ENCODE assay signal across 1 cellular context in the genomic region with DNA sequence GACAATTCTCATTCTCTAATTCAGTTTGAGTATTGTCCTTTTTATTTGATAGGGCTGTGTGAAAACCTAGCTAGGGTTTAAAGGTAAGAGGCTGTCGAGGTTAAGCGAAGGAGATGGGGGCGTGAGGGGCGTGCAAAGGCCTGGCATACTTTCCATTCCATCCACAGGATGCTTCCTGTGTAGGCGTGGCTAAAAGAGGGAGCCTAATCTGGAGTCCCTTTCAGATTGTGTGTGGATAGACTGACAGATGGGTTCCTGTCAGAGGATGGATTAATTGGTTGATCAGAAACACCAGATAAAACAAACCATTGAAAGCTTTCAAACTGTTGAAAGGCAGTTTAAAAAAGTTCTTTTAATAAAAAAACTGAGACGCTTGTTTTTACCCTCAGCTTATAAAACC.
TF ChIP-seq lines count a peak whose summit lies in the region.

No MANE protein-coding gene starts in this region.

TF ChIP-seq in HepG2, 621 proteins besides CTCF, POLR2A, EP300 and RAD21 (continued from another document and continues in another):
- TF ChIP-seq, protein P1, sequence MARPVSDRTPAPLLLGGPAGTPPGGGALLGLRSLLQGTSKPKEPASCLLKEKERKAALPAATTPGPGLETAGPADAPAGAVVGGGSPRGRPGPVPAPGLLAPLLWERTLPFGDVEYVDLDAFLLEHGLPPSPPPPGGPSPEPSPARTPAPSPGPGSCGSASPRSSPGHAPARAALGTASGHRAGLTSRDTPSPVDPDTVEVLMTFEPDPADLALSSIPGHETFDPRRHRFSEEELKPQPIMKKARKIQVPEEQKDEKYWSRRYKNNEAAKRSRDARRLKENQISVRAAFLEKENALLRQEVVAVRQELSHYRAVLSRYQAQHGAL (CRISPR knock-in tag; IDR thresholded peaks at IDR 0.05; ENCODE audit: not compliant biosample characterization) = no peak
- TF ChIP-seq, protein P2, sequence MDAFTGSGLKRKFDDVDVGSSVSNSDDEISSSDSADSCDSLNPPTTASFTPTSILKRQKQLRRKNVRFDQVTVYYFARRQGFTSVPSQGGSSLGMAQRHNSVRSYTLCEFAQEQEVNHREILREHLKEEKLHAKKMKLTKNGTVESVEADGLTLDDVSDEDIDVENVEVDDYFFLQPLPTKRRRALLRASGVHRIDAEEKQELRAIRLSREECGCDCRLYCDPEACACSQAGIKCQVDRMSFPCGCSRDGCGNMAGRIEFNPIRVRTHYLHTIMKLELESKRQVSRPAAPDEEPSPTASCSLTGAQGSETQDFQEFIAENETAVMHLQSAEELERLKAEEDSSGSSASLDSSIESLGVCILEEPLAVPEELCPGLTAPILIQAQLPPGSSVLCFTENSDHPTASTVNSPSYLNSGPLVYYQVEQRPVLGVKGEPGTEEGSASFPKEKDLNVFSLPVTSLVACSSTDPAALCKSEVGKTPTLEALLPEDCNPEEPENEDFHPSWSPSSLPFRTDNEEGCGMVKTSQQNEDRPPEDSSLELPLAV (CRISPR knock-in tag; conservative IDR thresholded peaks at IDR 0.05; ENCODE audit: low read depth) = no peak
- no peak for TF ChIP-seq PPARG (CRISPR knock-in tag; conservative IDR thresholded peaks at IDR 0.05)
- TF ChIP-seq, protein P3, sequence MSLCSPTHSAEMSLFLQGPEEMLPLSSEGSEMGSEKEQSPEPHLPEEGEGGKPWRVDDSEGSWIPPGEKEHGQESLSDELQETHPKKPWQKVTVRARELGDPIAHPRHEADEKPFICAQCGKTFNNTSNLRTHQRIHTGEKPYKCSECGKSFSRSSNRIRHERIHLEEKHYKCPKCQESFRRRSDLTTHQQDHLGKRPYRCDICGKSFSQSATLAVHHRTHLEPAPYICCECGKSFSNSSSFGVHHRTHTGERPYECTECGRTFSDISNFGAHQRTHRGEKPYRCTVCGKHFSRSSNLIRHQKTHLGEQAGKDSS (CRISPR knock-in tag; IDR thresholded peaks at IDR 0.05; ENCODE audit: borderline replicate concordance, low read depth) = no peak
- TF ChIP-seq, protein P4, sequence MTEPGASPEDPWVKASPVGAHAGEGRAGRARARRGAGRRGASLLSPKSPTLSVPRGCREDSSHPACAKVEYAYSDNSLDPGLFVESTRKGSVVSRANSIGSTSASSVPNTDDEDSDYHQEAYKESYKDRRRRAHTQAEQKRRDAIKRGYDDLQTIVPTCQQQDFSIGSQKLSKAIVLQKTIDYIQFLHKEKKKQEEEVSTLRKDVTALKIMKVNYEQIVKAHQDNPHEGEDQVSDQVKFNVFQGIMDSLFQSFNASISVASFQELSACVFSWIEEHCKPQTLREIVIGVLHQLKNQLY (CRISPR knock-in tag; IDR thresholded peaks at IDR 0.05) = no peak
- TF ChIP-seq IRX3 (CRISPR knock-in tag; IDR thresholded peaks at IDR 0.05; ENCODE audit: borderline replicate concordance, low read depth) = no peak
- TF ChIP-seq RCOR2 (CRISPR knock-in tag; IDR thresholded peaks at IDR 0.05) = no peak
- TF ChIP-seq HNF4A (CRISPR knock-in tag; IDR thresholded peaks at IDR 0.05) = 0 out of 2 replicates have a peak, but pooled peaks have one; percentile 15
- no peak for TF ChIP-seq ETV6 (CRISPR knock-in tag; conservative IDR thresholded peaks at IDR 0.05)
- TF ChIP-seq, protein P5, sequence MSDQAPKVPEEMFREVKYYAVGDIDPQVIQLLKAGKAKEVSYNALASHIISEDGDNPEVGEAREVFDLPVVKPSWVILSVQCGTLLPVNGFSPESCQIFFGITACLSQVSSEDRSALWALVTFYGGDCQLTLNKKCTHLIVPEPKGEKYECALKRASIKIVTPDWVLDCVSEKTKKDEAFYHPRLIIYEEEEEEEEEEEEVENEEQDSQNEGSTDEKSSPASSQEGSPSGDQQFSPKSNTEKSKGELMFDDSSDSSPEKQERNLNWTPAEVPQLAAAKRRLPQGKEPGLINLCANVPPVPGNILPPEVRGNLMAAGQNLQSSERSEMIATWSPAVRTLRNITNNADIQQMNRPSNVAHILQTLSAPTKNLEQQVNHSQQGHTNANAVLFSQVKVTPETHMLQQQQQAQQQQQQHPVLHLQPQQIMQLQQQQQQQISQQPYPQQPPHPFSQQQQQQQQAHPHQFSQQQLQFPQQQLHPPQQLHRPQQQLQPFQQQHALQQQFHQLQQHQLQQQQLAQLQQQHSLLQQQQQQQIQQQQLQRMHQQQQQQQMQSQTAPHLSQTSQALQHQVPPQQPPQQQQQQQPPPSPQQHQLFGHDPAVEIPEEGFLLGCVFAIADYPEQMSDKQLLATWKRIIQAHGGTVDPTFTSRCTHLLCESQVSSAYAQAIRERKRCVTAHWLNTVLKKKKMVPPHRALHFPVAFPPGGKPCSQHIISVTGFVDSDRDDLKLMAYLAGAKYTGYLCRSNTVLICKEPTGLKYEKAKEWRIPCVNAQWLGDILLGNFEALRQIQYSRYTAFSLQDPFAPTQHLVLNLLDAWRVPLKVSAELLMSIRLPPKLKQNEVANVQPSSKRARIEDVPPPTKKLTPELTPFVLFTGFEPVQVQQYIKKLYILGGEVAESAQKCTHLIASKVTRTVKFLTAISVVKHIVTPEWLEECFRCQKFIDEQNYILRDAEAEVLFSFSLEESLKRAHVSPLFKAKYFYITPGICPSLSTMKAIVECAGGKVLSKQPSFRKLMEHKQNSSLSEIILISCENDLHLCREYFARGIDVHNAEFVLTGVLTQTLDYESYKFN (CRISPR knock-in tag; conservative IDR thresholded peaks at IDR 0.05) = 0 out of 2 replicates have a peak, but pooled peaks have one; percentile 11
- TF ChIP-seq, protein P6, sequence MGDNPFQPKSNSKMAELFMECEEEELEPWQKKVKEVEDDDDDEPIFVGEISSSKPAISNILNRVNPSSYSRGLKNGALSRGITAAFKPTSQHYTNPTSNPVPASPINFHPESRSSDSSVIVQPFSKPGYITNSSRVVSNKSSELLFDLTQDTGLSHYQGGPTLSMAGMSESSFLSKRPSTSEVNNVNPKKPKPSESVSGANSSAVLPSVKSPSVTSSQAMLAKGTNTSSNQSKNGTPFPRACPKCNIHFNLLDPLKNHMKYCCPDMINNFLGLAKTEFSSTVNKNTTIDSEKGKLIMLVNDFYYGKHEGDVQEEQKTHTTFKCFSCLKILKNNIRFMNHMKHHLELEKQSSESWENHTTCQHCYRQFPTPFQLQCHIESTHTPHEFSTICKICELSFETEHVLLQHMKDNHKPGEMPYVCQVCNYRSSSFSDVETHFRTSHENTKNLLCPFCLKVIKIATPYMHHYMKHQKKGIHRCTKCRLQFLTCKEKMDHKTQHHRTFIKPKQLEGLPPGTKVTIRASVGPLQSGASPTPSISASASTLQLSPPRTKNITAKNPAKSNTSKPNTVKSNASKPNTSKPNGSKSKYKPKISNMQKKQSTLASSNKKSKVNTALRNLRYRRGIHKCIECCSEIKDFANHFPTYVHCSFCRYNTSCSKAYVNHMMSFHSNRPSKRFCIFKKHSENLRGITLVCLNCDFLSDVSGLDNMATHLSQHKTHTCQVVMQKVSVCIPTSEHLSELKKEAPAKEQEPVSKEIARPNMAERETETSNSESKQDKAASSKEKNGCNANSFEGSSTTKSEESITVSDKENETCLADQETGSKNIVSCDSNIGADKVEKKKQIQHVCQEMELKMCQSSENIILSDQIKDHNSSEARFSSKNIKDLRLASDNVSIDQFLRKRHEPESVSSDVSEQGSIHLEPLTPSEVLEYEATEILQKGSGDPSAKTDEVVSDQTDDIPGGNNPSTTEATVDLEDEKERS (CRISPR knock-in tag; IDR thresholded peaks at IDR 0.05) = no peak
- TF ChIP-seq ZNF260 (CRISPR knock-in tag; IDR thresholded peaks at IDR 0.05; ENCODE audit: borderline replicate concordance, low read depth) = no peak
- no peak for TF ChIP-seq TAF15 (IDR thresholded peaks at IDR 0.05; ENCODE audit: low read depth, low read length, poor library complexity, severe bottlenecking)
- TF ChIP-seq STAG1 (CRISPR knock-in tag; IDR thresholded peaks at IDR 0.05) = 0 out of 2 replicates have a peak, but pooled peaks have one; percentile 2
- no peak for TF ChIP-seq ZNF180 (CRISPR knock-in tag; IDR thresholded peaks at IDR 0.05; ENCODE audit: borderline replicate concordance, low read depth)
- no peak for TF ChIP-seq ZNF569 (CRISPR knock-in tag; IDR thresholded peaks at IDR 0.05; ENCODE audit: borderline replicate concordance)
- peak; percentile 53 for TF ChIP-seq MED1 (CRISPR knock-in tag; IDR thresholded peaks at IDR 0.05)
- TF ChIP-seq RORA (CRISPR knock-in tag; IDR thresholded peaks at IDR 0.05) = no peak
- TF ChIP-seq ZNF3 (CRISPR knock-in tag; IDR thresholded peaks at IDR 0.05) = peak; percentile 73; the same call in 1 of the 2 replicates
- TF ChIP-seq, protein P7, sequence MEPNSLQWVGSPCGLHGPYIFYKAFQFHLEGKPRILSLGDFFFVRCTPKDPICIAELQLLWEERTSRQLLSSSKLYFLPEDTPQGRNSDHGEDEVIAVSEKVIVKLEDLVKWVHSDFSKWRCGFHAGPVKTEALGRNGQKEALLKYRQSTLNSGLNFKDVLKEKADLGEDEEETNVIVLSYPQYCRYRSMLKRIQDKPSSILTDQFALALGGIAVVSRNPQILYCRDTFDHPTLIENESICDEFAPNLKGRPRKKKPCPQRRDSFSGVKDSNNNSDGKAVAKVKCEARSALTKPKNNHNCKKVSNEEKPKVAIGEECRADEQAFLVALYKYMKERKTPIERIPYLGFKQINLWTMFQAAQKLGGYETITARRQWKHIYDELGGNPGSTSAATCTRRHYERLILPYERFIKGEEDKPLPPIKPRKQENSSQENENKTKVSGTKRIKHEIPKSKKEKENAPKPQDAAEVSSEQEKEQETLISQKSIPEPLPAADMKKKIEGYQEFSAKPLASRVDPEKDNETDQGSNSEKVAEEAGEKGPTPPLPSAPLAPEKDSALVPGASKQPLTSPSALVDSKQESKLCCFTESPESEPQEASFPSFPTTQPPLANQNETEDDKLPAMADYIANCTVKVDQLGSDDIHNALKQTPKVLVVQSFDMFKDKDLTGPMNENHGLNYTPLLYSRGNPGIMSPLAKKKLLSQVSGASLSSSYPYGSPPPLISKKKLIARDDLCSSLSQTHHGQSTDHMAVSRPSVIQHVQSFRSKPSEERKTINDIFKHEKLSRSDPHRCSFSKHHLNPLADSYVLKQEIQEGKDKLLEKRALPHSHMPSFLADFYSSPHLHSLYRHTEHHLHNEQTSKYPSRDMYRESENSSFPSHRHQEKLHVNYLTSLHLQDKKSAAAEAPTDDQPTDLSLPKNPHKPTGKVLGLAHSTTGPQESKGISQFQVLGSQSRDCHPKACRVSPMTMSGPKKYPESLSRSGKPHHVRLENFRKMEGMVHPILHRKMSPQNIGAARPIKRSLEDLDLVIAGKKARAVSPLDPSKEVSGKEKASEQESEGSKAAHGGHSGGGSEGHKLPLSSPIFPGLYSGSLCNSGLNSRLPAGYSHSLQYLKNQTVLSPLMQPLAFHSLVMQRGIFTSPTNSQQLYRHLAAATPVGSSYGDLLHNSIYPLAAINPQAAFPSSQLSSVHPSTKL (CRISPR knock-in tag; IDR thresholded peaks at IDR 0.05) = peak; percentile 41; the same call in 1 of the 2 replicates
- TF ChIP-seq IRF2 (CRISPR knock-in tag; IDR thresholded peaks at IDR 0.05) = 0 out of 2 replicates have a peak, but pooled peaks have one; percentile 20
- no peak for TF ChIP-seq BRCA1 (CRISPR knock-in tag; IDR thresholded peaks at IDR 0.05)
- TF ChIP-seq HOXD1 (CRISPR knock-in tag; IDR thresholded peaks at IDR 0.05) = no peak
- TF ChIP-seq CCAR2 (optimal IDR thresholded peaks at IDR 0.05; ENCODE audit: low read depth, low read length) = no peak
- no peak for TF ChIP-seq ZNF720 (CRISPR knock-in tag; IDR thresholded peaks at IDR 0.05)
- peak; percentile 96 for TF ChIP-seq TEAD3 (CRISPR knock-in tag; optimal IDR thresholded peaks at IDR 0.05; ENCODE audit: borderline replicate concordance)
- TF ChIP-seq CAMTA2 (CRISPR knock-in tag; IDR thresholded peaks at IDR 0.05; ENCODE audit: borderline replicate concordance) = no peak
- TF ChIP-seq, protein P8, sequence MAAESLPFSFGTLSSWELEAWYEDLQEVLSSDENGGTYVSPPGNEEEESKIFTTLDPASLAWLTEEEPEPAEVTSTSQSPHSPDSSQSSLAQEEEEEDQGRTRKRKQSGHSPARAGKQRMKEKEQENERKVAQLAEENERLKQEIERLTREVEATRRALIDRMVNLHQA (CRISPR knock-in tag; IDR thresholded peaks at IDR 0.05) = no peak
- peak; percentile 11; the same call in 1 of the 2 replicates for TF ChIP-seq TGIF2 (CRISPR knock-in tag; IDR thresholded peaks at IDR 0.05)
- TF ChIP-seq HHEX (CRISPR knock-in tag; IDR thresholded peaks at IDR 0.05) = no peak
- TF ChIP-seq ZNF160 (CRISPR knock-in tag; IDR thresholded peaks at IDR 0.05) = no peak
- TF ChIP-seq, protein P9, sequence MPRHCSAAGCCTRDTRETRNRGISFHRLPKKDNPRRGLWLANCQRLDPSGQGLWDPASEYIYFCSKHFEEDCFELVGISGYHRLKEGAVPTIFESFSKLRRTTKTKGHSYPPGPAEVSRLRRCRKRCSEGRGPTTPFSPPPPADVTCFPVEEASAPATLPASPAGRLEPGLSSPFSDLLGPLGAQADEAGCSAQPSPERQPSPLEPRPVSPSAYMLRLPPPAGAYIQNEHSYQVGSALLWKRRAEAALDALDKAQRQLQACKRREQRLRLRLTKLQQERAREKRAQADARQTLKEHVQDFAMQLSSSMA (CRISPR knock-in tag; IDR thresholded peaks at IDR 0.05) = no peak
- no peak for TF ChIP-seq CHCHD3 (CRISPR knock-in tag; IDR thresholded peaks at IDR 0.05)
- no peak for TF ChIP-seq TOPORS (CRISPR knock-in tag; IDR thresholded peaks at IDR 0.05)
- no peak for TF ChIP-seq HDAC1 (CRISPR knock-in tag; IDR thresholded peaks at IDR 0.05)
- peak; percentile 59 for TF ChIP-seq SAP130 (CRISPR knock-in tag; IDR thresholded peaks at IDR 0.05; ENCODE audit: low read depth)
- TF ChIP-seq BHLHE40 (IDR thresholded peaks at IDR 0.05; ENCODE audit: low read length) = no peak
- TF ChIP-seq, protein P10, sequence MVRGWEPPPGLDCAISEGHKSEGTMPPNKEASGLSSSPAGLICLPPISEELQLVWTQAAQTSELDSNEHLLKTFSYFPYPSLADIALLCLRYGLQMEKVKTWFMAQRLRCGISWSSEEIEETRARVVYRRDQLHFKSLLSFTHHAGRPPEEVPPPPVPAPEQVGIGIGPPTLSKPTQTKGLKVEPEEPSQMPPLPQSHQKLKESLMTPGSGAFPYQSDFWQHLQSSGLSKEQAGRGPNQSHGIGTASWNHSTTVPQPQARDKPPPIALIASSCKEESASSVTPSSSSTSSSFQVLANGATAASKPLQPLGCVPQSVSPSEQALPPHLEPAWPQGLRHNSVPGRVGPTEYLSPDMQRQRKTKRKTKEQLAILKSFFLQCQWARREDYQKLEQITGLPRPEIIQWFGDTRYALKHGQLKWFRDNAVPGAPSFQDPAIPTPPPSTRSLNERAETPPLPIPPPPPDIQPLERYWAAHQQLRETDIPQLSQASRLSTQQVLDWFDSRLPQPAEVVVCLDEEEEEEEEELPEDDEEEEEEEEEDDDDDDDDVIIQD (CRISPR knock-in tag; IDR thresholded peaks at IDR 0.05; ENCODE audit: low read depth) = peak; percentile 36; the same call in 1 of the 2 replicates
- peak; percentile 21 for TF ChIP-seq ZEB1 (IDR thresholded peaks at IDR 0.05; ENCODE audit: insufficient replicate concordance, low read depth)
- TF ChIP-seq, protein P11, sequence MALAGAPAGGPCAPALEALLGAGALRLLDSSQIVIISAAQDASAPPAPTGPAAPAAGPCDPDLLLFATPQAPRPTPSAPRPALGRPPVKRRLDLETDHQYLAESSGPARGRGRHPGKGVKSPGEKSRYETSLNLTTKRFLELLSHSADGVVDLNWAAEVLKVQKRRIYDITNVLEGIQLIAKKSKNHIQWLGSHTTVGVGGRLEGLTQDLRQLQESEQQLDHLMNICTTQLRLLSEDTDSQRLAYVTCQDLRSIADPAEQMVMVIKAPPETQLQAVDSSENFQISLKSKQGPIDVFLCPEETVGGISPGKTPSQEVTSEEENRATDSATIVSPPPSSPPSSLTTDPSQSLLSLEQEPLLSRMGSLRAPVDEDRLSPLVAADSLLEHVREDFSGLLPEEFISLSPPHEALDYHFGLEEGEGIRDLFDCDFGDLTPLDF (CRISPR knock-in tag; IDR thresholded peaks at IDR 0.05) = no peak
- TF ChIP-seq RARA (CRISPR knock-in tag; IDR thresholded peaks at IDR 0.05) = peak; percentile 9; the same call in 1 of the 2 replicates
- peak; percentile 66; the same call in 1 of the 2 replicates for TF ChIP-seq SP5 (CRISPR knock-in tag; IDR thresholded peaks at IDR 0.05; ENCODE audit: borderline replicate concordance, low read depth)
- TF ChIP-seq ZMYM4 (CRISPR knock-in tag; IDR thresholded peaks at IDR 0.05) = peak; percentile 16; the same call in 1 of the 2 replicates
- peak; percentile 60 for TF ChIP-seq ELF3 (CRISPR knock-in tag; IDR thresholded peaks at IDR 0.05)
